In the genomic region with DNA sequence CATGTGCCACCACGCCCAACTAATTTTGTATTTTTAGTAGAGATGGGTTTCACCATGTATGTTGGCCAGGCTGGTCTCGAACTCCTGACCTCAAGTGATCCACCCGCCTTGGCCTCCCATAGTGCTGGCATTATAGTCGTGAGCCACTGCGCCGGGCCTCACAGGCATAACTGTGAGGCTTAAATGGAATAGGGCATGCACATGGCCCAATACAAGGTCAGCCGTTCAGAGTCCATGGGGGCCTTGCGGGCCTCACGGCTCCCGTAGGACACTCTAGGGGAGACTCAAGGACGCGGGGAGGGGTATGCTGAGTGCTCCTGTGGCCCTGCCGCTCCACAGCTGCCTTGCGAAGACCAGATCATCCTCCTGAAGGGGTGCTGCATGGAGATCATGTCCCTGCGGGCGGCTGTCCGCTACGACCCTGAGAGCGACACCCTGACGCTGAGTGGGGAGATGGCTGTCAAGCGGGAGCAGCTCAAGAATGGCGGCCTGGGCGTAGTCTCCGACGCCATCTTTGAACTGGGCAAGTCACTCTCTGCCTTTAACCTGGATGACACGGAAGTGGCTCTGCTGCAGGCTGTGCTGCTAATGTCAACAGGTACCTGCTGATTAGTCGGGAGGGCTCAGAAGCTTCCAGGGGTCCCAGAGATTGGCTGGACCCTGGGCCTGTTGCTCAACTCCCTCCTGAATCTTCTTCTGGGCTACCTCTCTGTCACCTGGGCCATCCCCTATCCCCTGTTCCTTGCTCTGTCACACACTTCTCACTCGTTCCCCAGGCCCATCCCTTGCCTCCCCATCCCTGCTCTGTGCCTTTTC, we compare ENCODE assay signal across 1 cellular context.
TF ChIP-seq lines count a peak whose summit lies in the region.

No MANE protein-coding gene starts in this region.

TF ChIP-seq in K562, 482 proteins besides CTCF, POLR2A, EP300 and RAD21:
- TF ChIP-seq ZNF354B (CRISPR knock-in tag; IDR thresholded peaks at IDR 0.05): no peak
- TF ChIP-seq, protein P1, sequence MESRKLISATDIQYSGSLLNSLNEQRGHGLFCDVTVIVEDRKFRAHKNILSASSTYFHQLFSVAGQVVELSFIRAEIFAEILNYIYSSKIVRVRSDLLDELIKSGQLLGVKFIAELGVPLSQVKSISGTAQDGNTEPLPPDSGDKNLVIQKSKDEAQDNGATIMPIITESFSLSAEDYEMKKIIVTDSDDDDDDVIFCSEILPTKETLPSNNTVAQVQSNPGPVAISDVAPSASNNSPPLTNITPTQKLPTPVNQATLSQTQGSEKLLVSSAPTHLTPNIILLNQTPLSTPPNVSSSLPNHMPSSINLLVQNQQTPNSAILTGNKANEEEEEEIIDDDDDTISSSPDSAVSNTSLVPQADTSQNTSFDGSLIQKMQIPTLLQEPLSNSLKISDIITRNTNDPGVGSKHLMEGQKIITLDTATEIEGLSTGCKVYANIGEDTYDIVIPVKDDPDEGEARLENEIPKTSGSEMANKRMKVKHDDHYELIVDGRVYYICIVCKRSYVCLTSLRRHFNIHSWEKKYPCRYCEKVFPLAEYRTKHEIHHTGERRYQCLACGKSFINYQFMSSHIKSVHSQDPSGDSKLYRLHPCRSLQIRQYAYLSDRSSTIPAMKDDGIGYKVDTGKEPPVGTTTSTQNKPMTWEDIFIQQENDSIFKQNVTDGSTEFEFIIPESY (CRISPR knock-in tag; IDR thresholded peaks at IDR 0.05): peak; percentile 69
- TF ChIP-seq LEF1 (IDR thresholded peaks at IDR 0.05): no peak
- TF ChIP-seq POLR2AphosphoS2 (IDR thresholded peaks at IDR 0.05; ENCODE audit: low read length): no peak
- TF ChIP-seq, protein P2, sequence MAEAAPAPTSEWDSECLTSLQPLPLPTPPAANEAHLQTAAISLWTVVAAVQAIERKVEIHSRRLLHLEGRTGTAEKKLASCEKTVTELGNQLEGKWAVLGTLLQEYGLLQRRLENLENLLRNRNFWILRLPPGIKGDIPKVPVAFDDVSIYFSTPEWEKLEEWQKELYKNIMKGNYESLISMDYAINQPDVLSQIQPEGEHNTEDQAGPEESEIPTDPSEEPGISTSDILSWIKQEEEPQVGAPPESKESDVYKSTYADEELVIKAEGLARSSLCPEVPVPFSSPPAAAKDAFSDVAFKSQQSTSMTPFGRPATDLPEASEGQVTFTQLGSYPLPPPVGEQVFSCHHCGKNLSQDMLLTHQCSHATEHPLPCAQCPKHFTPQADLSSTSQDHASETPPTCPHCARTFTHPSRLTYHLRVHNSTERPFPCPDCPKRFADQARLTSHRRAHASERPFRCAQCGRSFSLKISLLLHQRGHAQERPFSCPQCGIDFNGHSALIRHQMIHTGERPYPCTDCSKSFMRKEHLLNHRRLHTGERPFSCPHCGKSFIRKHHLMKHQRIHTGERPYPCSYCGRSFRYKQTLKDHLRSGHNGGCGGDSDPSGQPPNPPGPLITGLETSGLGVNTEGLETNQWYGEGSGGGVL (CRISPR knock-in tag; IDR thresholded peaks at IDR 0.05): no peak
- peak; percentile 48 to 89 (median 77) for TF ChIP-seq YY1 (IDR thresholded peaks at IDR 0.05; ENCODE audit: borderline replicate concordance in 1 of 3, control insufficient read depth in 1 of 3, extremely low read depth in 1 of 3, insufficient read depth in 3 of 3, insufficient read length in 1 of 3, insufficient replicate concordance in 2 of 3, low read depth in 1 of 3, low read length in 2 of 3)
- TF ChIP-seq ELF4 (CRISPR knock-in tag; IDR thresholded peaks at IDR 0.05): no peak
